12 cellular contexts compared by ENCODE assay signal in genomic region chr16:83992624-83993023, GRCh38. TPM values are rescaled to one million over a fixed set of nuclear protein-coding genes. Genes with fewer than 3 reads are reported as not detected.
DNase-seq lines count a peak whose midpoint lies in the region; ATAC-seq and TF ChIP-seq lines count a peak whose summit lies in the region.
"Had no signal": no experiment of that assay in that cellular context is flagged by ENCODE, and none has a peak within 500 bp of the region (broad histone marks: within the 10 kb centered on the region; RNA-seq: fewer than 3 reads in every experiment).

No MANE protein-coding gene starts in this region.

- no peaks in the 10 kb centered on the region for H3K9me3 ChIP-seq in endodermal cell (ENCODE audit: control insufficient read depth, low read length)
- no peaks in the 10 kb centered on the region for H3K9me3 ChIP-seq in right lobe of liver
- no peaks in the 10 kb centered on the region for H3K9me3 ChIP-seq in vagina

- no peaks in the 10 kb centered on the region for H3K36me3 Mint-ChIP-seq in endodermal cell (ENCODE audit: low read depth)
- H3K36me3 Mint-ChIP-seq: CD8-positive, alpha-beta memory T cell; IgD-negative memory B cell had no signal

- ATAC-seq in right lobe of liver = peak; percentile 12 to 76 (median 64)
- ATAC-seq in GM18858 (IDR thresholded peaks at IDR 0.05; ENCODE audit: unreplicated experiment) = no peak
- no peak for ATAC-seq in GM19467 (IDR thresholded peaks at IDR 0.05; ENCODE audit: unreplicated experiment)
- ATAC-seq: activated T-helper 17 cell treated with anti-CD3 and anti-CD28 coated beads, Interleukin-2, amount 50 U/mL, for 72 hours had no signal

- H3K36me3 ChIP-seq in endodermal cell (ENCODE audit: control insufficient read depth, insufficient read depth, low read length) (no peaks in the 10 kb centered on the region), right lobe of liver (peaks cover 0 to 89% (median 12%) of the 10 kb centered on the region in 4 donors), vagina (no peaks in the 10 kb centered on the region)

- no peak for TF ChIP-seq POLR2A in right lobe of liver (IDR thresholded peaks at IDR 0.05)
- no peak for TF ChIP-seq POLR2A in vagina (IDR thresholded peaks at IDR 0.05)

- intact Hi-C loops in right lobe of liver (cut with DNase I) (no loop called here), vagina (cut with DNase I) (loop anchor here (5.0 kb wide), 1 partner anchor 1745 kb away; no protein-coding TSS in a partner anchor)

- TF ChIP-seq CTCF in LNCaP clone FGC (IDR thresholded peaks at IDR 0.05; ENCODE audit: control insufficient read depth, extremely low read depth, insufficient read depth) = no peak
- TF ChIP-seq CTCF in endodermal cell (conservative IDR thresholded peaks at IDR 0.05) = no peak
- TF ChIP-seq CTCF in right lobe of liver (IDR thresholded peaks at IDR 0.05) = no peak
- TF ChIP-seq CTCF in vagina (IDR thresholded peaks at IDR 0.05) = no peak

- no peaks in the 10 kb centered on the region for H3K4me1 Mint-ChIP-seq in endodermal cell
- H3K4me1 Mint-ChIP-seq: activated T-helper 17 cell treated with anti-CD3 and anti-CD28 coated beads, Interleukin-2, amount 50 U/mL, for 72 hours had no signal

- H3K4me3 ChIP-seq in LNCaP clone FGC (ENCODE audit: low read depth, low read length) (no peak overlapping the region), endodermal cell (ENCODE audit: low read length) (no peak overlapping the region), right lobe of liver (no peak overlapping the region), vagina (no peak overlapping the region)

- H3K4me1 ChIP-seq in endodermal cell (ENCODE audit: control insufficient read depth, insufficient read depth, low read length) (no peaks in the 10 kb centered on the region), right lobe of liver (peaks cover 0 to 5% (median 0%) of the 10 kb centered on the region in 4 donors), vagina (no peaks in the 10 kb centered on the region)

- WGBS in endodermal cell (ENCODE audit: insufficient coverage in 1 of 2, insufficient read length in 1 of 2), 2 experiments = 86 to 90% methylated on average over 3 to 6 of the region's 6 CpGs
- WGBS in right lobe of liver (ENCODE audit: insufficient coverage, low coverage, low lambda C conversion rate, missing lambda C conversion rate) = 51% methylated on average over 4 of the region's 6 CpGs

- no peak overlapping the region for H3K4me3 Mint-ChIP-seq in endodermal cell
- H3K4me3 Mint-ChIP-seq: activated T-helper 17 cell treated with anti-CD3 and anti-CD28 coated beads, Interleukin-2, amount 50 U/mL, for 72 hours; CD8-positive, alpha-beta memory T cell; IgD-negative memory B cell had no signal

- DNase-seq in AG08396 (ENCODE audit: low spot score) = peak; percentile 60
- peak; percentile 22 for DNase-seq in LNCaP clone FGC (ENCODE audit: low read depth)
- DNase-seq in endodermal cell = no peak
- peak in 1 of 3 donors; percentile 46 for DNase-seq in right lobe of liver
- DNase-seq in stimulated activated CD4-positive, alpha-beta T cell treated with anti-CD3 and anti-CD28 coated beads, Interleukin-4, amount 100 ng/mL, for 4 hours = no peak
- no peak for DNase-seq in vagina (ENCODE audit: extremely low spot score in 2 of 2)

- H3K9me3 Mint-ChIP-seq in endodermal cell = no peaks in the 10 kb centered on the region
- H3K9me3 Mint-ChIP-seq: activated T-helper 17 cell treated with anti-CD3 and anti-CD28 coated beads, Interleukin-2, amount 50 U/mL, for 72 hours; CD8-positive, alpha-beta memory T cell had no signal

- peaks cover 7% of the 10 kb centered on the region for H3K27me3 Mint-ChIP-seq in endodermal cell (ENCODE audit: insufficient read depth)

- no peak overlapping the region for H3K9ac ChIP-seq in endodermal cell (ENCODE audit: extremely low read depth, low read length, poor library complexity, severe bottlenecking)

- H3K27me3 ChIP-seq in endodermal cell (ENCODE audit: control insufficient read depth, insufficient read depth, low read length, poor library complexity, severe bottlenecking) (no peaks in the 10 kb centered on the region), right lobe of liver (no peaks in the 10 kb centered on the region), vagina (no peaks in the 10 kb centered on the region)

- H3K27ac Mint-ChIP-seq in endodermal cell = no peak overlapping the region
- H3K27ac Mint-ChIP-seq: activated T-helper 17 cell treated with anti-CD3 and anti-CD28 coated beads, Interleukin-2, amount 50 U/mL, for 72 hours; CD8-positive, alpha-beta memory T cell; IgD-negative memory B cell had no signal

- peak overlapping the region; percentile 36 for H3K27ac ChIP-seq in endodermal cell (ENCODE audit: low read depth, low read length)
- H3K27ac ChIP-seq in right lobe of liver = no peak overlapping the region
- no peak overlapping the region for H3K27ac ChIP-seq in vagina
- H3K27ac ChIP-seq: VCaP had no signal

RNA-seq across cellular contexts. Expression of gene NECAB2, which starts 24.6 kb away (rescaled TPM):
- total RNA-seq in endodermal cell (1 to 10 TPM; 2.7 to 3.3 TPM), right lobe of liver (10 to 100 TPM in 3 of 6 experiments, 1 to 10 TPM in 2, under 1 TPM in 1; 0.56 to 26.8 (median 7.1) TPM), vagina (not detected)
- polyA plus RNA-seq in endodermal cell (2013, experiment 1 of 2) = 34.1 TPM
- 29.4 TPM for polyA plus RNA-seq in endodermal cell (2013, experiment 2 of 2)
- total RNA-seq: activated T-helper 17 cell treated with anti-CD3 and anti-CD28 coated beads, Interleukin-2, amount 50 U/mL, for 72 hours; CD8-positive, alpha-beta memory T cell had no signal
- polyA plus RNA-seq: CD8-positive, alpha-beta memory T cell; IgD-negative memory B cell had no signal

RNA-seq across cellular contexts. Expression of gene OSGIN1, which starts 39.6 kb away (rescaled TPM):
- total RNA-seq in endodermal cell (1 to 10 TPM; 1.6 to 2.7 TPM), right lobe of liver (100 to 1,000 TPM in 1 of 6 experiments, 10 to 100 TPM in 5; 40.1 to 170 (median 53.9) TPM), vagina (6.4 TPM)
- 1.0 TPM for polyA plus RNA-seq in endodermal cell (2013, experiment 1 of 2)
- polyA plus RNA-seq in endodermal cell (2013, experiment 2 of 2) = 0.70 TPM

RNA-seq across cellular contexts. Expression of gene SLC38A8, which starts 50.0 kb away (rescaled TPM):
- total RNA-seq in endodermal cell (not detected), right lobe of liver (not detected), vagina (not detected)
- 0.46 TPM for polyA plus RNA-seq in endodermal cell (2013, experiment 1 of 2)
- polyA plus RNA-seq in endodermal cell (2013, experiment 2 of 2) = not detected
- total RNA-seq: activated T-helper 17 cell treated with anti-CD3 and anti-CD28 coated beads, Interleukin-2, amount 50 U/mL, for 72 hours; CD8-positive, alpha-beta memory T cell had no signal
- polyA plus RNA-seq: CD8-positive, alpha-beta memory T cell; IgD-negative memory B cell had no signal

Comparison
In these comparisons a context has a peak if more than half of its experiments do, and no peak if none do; other contexts are left out.
1. DNase-seq: peak in AG08396 (single experiment) and LNCaP clone FGC (single experiment); none in endodermal cell (single experiment), stimulated activated CD4-positive, alpha-beta T cell treated with anti-CD3 and anti-CD28 coated beads, Interleukin-4, amount 100 ng/mL, for 4 hours (0 of 2) and vagina (0 of 2).
2. ATAC-seq: peak in right lobe of liver (4 of 4); none in GM18858 (single experiment) and GM19467 (single experiment).